1 cellular context compared by ENCODE assay signal in the genomic region with DNA sequence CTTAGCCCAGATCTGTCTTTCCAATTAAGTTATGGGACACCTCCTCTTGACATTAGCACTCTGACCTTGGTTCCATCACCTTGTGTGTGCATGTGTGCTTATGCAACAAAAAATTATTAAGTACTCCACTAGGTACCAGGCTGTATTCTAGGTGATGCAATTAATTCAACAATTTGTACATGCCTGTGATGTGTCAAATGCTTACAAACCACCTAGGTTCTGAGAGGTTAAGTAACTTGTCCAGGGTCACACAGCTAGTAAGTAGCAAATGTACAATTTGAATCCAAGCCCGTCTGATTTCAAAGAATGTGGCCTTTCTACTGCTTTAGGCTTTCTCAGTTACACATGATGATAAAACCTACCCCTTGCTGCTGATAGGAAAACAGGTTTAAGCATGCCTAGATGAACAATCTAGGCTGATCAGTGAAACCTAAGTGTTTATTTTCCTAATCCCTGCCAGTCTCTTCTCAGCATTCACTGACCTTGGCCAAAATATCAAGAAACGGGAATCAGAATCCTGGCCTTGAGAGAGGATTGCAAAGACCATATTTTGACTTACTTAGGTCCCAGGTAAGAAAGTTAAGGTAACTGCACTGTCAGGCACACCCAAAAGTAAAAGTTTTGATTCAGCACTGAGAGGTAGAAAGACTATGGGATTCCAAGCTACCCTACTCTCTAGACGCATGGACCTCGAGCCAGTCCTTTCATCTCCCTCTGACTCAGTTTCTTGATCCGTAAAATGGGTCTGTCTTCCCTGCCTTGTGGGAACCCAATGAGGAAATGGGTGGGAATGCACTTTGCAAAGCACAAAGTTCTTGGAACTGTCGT.
TF ChIP-seq lines count a peak whose summit lies in the region.

No MANE protein-coding gene starts in this region.

TF ChIP-seq in GM12878, 131 proteins besides CTCF, POLR2A, EP300 and RAD21 (continued from another document):
- TF ChIP-seq, protein P1, sequence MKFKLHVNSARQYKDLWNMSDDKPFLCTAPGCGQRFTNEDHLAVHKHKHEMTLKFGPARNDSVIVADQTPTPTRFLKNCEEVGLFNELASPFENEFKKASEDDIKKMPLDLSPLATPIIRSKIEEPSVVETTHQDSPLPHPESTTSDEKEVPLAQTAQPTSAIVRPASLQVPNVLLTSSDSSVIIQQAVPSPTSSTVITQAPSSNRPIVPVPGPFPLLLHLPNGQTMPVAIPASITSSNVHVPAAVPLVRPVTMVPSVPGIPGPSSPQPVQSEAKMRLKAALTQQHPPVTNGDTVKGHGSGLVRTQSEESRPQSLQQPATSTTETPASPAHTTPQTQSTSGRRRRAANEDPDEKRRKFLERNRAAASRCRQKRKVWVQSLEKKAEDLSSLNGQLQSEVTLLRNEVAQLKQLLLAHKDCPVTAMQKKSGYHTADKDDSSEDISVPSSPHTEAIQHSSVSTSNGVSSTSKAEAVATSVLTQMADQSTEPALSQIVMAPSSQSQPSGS (IDR thresholded peaks at IDR 0.05; ENCODE audit: low read length) = no peak
- no peak for TF ChIP-seq ZBED1 (IDR thresholded peaks at IDR 0.05; ENCODE audit: borderline replicate concordance)
- no peak for TF ChIP-seq RCOR1 (conservative IDR thresholded peaks at IDR 0.05; ENCODE audit: low read depth, low read length)
- TF ChIP-seq, protein P2, sequence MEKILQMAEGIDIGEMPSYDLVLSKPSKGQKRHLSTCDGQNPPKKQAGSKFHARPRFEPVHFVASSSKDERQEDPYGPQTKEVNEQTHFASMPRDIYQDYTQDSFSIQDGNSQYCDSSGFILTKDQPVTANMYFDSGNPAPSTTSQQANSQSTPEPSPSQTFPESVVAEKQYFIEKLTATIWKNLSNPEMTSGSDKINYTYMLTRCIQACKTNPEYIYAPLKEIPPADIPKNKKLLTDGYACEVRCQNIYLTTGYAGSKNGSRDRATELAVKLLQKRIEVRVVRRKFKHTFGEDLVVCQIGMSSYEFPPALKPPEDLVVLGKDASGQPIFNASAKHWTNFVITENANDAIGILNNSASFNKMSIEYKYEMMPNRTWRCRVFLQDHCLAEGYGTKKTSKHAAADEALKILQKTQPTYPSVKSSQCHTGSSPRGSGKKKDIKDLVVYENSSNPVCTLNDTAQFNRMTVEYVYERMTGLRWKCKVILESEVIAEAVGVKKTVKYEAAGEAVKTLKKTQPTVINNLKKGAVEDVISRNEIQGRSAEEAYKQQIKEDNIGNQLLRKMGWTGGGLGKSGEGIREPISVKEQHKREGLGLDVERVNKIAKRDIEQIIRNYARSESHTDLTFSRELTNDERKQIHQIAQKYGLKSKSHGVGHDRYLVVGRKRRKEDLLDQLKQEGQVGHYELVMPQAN (conservative IDR thresholded peaks at IDR 0.05) = no peak
- TF ChIP-seq ESRRA (IDR thresholded peaks at IDR 0.05; ENCODE audit: low read length) = no peak
- no peak for TF ChIP-seq CEBPB (IDR thresholded peaks at IDR 0.05; ENCODE audit: borderline replicate concordance in 1 of 2, low read depth in 2 of 2, low read length in 2 of 2)
- TF ChIP-seq KLF5 (IDR thresholded peaks at IDR 0.05; ENCODE audit: partially characterized antibody) = no peak
- TF ChIP-seq CBX5 (IDR thresholded peaks at IDR 0.05; ENCODE audit: low read depth) = no peak
- no peak for TF ChIP-seq IKZF1 (conservative IDR thresholded peaks at IDR 0.05)
TF ChIP-seq in GM12878: peak in this region for 0.
